1 cellular context compared by ENCODE assay signal in the genomic region with DNA sequence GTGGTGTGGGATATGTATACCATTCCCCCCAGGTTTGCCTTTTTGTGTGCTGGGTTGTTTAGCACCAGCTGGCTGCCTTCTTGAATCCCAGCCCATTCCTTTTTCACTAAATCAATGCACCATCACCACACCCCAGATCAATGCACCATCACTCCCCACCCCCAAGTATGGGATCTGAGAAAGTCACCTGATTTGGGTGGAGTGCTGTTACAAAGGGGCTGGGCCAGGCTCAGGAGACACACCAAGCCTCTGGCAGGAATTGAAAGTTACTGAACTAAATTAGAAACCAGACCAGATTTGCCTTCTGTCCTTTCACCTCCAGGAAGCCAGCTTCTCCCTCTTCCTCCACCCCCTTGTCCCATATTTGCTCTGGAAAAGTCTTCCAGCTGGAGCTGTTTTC.
TF ChIP-seq lines count a peak whose summit lies in the region.

No MANE protein-coding gene starts in this region.

TF ChIP-seq in H1, 55 proteins besides CTCF, POLR2A, EP300 and RAD21:
- TF ChIP-seq SUZ12 (IDR thresholded peaks at IDR 0.05; ENCODE audit: low read length) (no peak), ATF3 (IDR thresholded peaks at IDR 0.05; ENCODE audit: insufficient read depth, low read depth, low read length) (no peak), ASH2L (IDR thresholded peaks at IDR 0.05; ENCODE audit: low read length) (no peak), HDAC2 (IDR thresholded peaks at IDR 0.05; ENCODE audit: borderline replicate concordance in 1 of 2, low read depth in 2 of 2, low read length in 2 of 2) (no peak), PHF8 (conservative IDR thresholded peaks at IDR 0.05; ENCODE audit: low read depth, low read length) (no peak), MAFK (IDR thresholded peaks at IDR 0.05; ENCODE audit: low read depth, low read length) (no peak), CREB1 (IDR thresholded peaks at IDR 0.05) (no peak), SP1 (IDR thresholded peaks at IDR 0.05; ENCODE audit: low read depth, low read length) (no peak), SAP30 (IDR thresholded peaks at IDR 0.05; ENCODE audit: insufficient read depth, insufficient replicate concordance, low read length) (no peak), BACH1 (IDR thresholded peaks at IDR 0.05; ENCODE audit: low read length) (no peak), NANOG (IDR thresholded peaks at IDR 0.05; ENCODE audit: insufficient read depth, low read depth, low read length, poor library complexity, severe bottlenecking) (no peak), HDAC6 (IDR thresholded peaks at IDR 0.05; ENCODE audit: low read depth, low read length) (no peak), ZNF274 (IDR thresholded peaks at IDR 0.05; ENCODE audit: borderline replicate concordance, extremely low read depth, low read length) (no peak), EZH2 (IDR thresholded peaks at IDR 0.05; ENCODE audit: low read depth, low read length, severe bottlenecking) (no peak), SIRT6 (IDR thresholded peaks at IDR 0.05; ENCODE audit: low read length) (no peak), EGR1 (IDR thresholded peaks at IDR 0.05; ENCODE audit: borderline replicate concordance, low read depth, low read length) (no peak), MAX (IDR thresholded peaks at IDR 0.05) (no peak)
